Comparison of ENCODE assay signal across 2 cellular contexts in the genomic region with DNA sequence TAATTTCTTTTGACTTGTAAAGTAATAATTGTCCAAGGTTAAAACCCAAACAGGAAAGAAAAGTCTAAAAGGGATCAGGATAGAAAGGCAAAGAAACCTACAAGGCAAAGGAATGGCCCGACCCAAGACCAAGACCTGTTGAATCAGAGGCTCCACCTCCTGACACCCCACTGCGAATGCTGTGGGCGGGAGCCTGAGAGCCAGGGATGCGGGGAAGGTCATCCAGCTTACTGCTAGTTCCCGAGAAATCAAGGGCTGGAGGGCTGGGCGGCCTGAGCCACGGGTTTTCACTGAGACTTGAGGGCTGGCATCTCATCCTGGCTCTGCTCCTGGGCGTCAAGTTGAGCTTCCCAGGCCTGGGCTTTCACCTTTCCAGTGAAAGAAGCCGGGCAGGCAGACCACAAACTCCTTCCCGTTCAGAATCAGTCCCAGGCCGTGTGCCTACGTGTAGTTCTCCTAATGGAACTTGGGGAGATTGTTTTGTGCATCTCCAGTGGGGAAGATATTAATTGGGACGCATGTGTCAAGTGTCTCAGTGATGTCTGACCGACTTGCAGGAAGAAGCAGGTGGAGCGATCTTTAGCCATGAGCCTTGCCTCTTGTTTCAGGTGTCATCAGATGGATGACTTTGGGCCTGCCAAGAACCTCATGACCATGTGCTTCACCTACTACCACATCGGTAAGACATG.
A peak's percentile ranks its signal among the peaks of the same experiment; 100 is the strongest.
TF ChIP-seq lines count a peak whose summit lies in the region.

No MANE protein-coding gene starts in this region.

TF ChIP-seq in HepG2, 621 proteins besides CTCF, POLR2A, EP300 and RAD21:
- TF ChIP-seq, protein P1, sequence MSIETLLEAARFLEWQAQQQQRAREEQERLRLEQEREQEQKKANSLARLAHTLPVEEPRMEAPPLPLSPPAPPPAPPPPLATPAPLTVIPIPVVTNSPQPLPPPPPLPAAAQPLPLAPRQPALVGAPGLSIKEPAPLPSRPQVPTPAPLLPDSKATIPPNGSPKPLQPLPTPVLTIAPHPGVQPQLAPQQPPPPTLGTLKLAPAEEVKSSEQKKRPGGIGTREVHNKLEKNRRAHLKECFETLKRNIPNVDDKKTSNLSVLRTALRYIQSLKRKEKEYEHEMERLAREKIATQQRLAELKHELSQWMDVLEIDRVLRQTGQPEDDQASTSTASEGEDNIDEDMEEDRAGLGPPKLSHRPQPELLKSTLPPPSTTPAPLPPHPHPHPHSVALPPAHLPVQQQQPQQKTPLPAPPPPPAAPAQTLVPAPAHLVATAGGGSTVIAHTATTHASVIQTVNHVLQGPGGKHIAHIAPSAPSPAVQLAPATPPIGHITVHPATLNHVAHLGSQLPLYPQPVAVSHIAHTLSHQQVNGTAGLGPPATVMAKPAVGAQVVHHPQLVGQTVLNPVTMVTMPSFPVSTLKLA (IDR thresholded peaks at IDR 0.05), result peak; percentile 28; the same call in 1 of the 2 replicates
- TF ChIP-seq, protein P2, sequence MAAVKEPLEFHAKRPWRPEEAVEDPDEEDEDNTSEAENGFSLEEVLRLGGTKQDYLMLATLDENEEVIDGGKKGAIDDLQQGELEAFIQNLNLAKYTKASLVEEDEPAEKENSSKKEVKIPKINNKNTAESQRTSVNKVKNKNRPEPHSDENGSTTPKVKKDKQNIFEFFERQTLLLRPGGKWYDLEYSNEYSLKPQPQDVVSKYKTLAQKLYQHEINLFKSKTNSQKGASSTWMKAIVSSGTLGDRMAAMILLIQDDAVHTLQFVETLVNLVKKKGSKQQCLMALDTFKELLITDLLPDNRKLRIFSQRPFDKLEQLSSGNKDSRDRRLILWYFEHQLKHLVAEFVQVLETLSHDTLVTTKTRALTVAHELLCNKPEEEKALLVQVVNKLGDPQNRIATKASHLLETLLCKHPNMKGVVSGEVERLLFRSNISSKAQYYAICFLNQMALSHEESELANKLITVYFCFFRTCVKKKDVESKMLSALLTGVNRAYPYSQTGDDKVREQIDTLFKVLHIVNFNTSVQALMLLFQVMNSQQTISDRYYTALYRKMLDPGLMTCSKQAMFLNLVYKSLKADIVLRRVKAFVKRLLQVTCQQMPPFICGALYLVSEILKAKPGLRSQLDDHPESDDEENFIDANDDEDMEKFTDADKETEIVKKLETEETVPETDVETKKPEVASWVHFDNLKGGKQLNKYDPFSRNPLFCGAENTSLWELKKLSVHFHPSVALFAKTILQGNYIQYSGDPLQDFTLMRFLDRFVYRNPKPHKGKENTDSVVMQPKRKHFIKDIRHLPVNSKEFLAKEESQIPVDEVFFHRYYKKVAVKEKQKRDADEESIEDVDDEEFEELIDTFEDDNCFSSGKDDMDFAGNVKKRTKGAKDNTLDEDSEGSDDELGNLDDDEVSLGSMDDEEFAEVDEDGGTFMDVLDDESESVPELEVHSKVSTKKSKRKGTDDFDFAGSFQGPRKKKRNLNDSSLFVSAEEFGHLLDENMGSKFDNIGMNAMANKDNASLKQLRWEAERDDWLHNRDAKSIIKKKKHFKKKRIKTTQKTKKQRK (IDR thresholded peaks at IDR 0.05; ENCODE audit: low read length), result no peak

TF ChIP-seq in K562, 482 proteins besides CTCF, POLR2A, EP300 and RAD21:
- no peak for TF ChIP-seq ZFP1 (CRISPR knock-in tag; IDR thresholded peaks at IDR 0.05)
- TF ChIP-seq, protein P3, sequence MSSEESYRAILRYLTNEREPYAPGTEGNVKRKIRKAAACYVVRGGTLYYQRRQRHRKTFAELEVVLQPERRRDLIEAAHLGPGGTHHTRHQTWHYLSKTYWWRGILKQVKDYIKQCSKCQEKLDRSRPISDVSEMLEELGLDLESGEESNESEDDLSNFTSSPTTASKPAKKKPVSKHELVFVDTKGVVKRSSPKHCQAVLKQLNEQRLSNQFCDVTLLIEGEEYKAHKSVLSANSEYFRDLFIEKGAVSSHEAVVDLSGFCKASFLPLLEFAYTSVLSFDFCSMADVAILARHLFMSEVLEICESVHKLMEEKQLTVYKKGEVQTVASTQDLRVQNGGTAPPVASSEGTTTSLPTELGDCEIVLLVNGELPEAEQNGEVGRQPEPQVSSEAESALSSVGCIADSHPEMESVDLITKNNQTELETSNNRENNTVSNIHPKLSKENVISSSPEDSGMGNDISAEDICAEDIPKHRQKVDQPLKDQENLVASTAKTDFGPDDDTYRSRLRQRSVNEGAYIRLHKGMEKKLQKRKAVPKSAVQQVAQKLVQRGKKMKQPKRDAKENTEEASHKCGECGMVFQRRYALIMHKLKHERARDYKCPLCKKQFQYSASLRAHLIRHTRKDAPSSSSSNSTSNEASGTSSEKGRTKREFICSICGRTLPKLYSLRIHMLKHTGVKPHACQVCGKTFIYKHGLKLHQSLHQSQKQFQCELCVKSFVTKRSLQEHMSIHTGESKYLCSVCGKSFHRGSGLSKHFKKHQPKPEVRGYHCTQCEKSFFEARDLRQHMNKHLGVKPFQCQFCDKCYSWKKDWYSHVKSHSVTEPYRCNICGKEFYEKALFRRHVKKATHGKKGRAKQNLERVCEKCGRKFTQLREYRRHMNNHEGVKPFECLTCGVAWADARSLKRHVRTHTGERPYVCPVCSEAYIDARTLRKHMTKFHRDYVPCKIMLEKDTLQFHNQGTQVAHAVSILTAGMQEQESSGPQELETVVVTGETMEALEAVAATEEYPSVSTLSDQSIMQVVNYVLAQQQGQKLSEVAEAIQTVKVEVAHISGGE (CRISPR knock-in tag; IDR thresholded peaks at IDR 0.05), result peak in 1 of 3 experiments; percentile 76; a peak in 2 of 6 replicates
- no peak for TF ChIP-seq ZNF12 (CRISPR knock-in tag; IDR thresholded peaks at IDR 0.05)
- TF ChIP-seq, protein P4, sequence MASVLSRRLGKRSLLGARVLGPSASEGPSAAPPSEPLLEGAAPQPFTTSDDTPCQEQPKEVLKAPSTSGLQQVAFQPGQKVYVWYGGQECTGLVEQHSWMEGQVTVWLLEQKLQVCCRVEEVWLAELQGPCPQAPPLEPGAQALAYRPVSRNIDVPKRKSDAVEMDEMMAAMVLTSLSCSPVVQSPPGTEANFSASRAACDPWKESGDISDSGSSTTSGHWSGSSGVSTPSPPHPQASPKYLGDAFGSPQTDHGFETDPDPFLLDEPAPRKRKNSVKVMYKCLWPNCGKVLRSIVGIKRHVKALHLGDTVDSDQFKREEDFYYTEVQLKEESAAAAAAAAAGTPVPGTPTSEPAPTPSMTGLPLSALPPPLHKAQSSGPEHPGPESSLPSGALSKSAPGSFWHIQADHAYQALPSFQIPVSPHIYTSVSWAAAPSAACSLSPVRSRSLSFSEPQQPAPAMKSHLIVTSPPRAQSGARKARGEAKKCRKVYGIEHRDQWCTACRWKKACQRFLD (CRISPR knock-in tag; IDR thresholded peaks at IDR 0.05), result no peak
- no peak for TF ChIP-seq FOSL1 (tag; conservative IDR thresholded peaks at IDR 0.05)
- no peak for TF ChIP-seq U2AF2 (optimal IDR thresholded peaks at IDR 0.05; ENCODE audit: low read depth, low read length)
- no peak for TF ChIP-seq MAFG (tag; conservative IDR thresholded peaks at IDR 0.05)
- TF ChIP-seq, protein P5, sequence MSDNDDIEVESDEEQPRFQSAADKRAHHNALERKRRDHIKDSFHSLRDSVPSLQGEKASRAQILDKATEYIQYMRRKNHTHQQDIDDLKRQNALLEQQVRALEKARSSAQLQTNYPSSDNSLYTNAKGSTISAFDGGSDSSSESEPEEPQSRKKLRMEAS (CRISPR knock-in tag; IDR thresholded peaks at IDR 0.05), result peak; percentile 41; the same call in 1 of the 2 replicates
